19 cellular contexts compared by ENCODE assay signal in the genomic region with DNA sequence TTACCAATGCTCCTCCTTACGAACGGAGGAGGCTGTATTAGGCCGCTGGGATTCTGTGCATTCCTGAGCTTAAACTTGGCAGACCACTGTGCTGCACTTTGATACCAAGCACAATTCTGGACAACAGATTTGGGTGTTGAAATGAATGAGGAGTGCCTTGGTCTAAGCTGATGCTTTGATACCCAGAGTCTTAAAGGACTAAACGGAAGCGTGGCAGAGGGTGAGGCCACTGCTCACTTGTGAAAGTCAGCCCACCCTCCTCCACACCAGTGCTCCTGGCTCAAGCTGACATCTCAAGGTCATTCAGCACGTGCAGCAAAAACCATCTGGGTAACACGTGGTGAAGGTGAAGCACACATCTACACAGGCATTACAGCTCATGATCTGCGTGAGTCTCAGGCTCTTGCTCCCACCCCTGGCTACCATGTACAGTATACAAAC.
A peak's percentile ranks its signal among the peaks of the same experiment; 100 is the strongest.
DNase-seq lines count a peak whose midpoint lies in the region; ATAC-seq, FAIRE-seq and TF ChIP-seq lines count a peak whose summit lies in the region.
"Had no signal": no experiment of that assay in that cellular context is flagged by ENCODE, and none has a peak within 500 bp of the region (broad histone marks: within the 10 kb centered on the region; RNA-seq: fewer than 3 reads in every experiment).

No MANE protein-coding gene starts in this region.

- intact Hi-C loops in K562 (cut with micrococcal nuclease) (no loop called here), testis (cut with DNase I; ENCODE audit: low total_unique reads) (no loop called here)

- no peak overlapping the region for H3K9ac ChIP-seq in K562 (ENCODE audit: insufficient read depth in 1 of 2, low read depth in 2 of 2, low read length in 2 of 2)
- H3K9ac ChIP-seq: BLaER1, parathyroid adenoma had no signal

- H3K4me1 ChIP-seq in K562 (replicated peaks in 1 of 2; ENCODE audit: control insufficient read depth in 2 of 2, insufficient read depth in 2 of 2, low read length in 2 of 2), result peaks cover 0 to 3% of the 10 kb centered on the region in 2 experiments; a peak in 2 of 5 replicates
- H3K4me1 ChIP-seq in testis, result peaks cover 20% of the 10 kb centered on the region
- H3K4me1 ChIP-seq: SJSA1 had no signal

- BruUV-seq in K562 (replicated peaks; lab: Mats Ljungman, UMichigan), result no TSS peak

- H3K27ac ChIP-seq in K562 (ENCODE audit: extremely low read depth, low read depth, low read length) (no peak overlapping the region), testis (no peak overlapping the region)
- H3K27ac ChIP-seq: BLaER1, parathyroid adenoma, SJSA1 had no signal

- H3K9me3 ChIP-seq in K562 (replicated peaks; ENCODE audit: control insufficient read depth, insufficient read depth, low read depth, low read length), result no peaks in the 10 kb centered on the region
- H3K9me3 ChIP-seq in testis, result no peaks in the 10 kb centered on the region
- H3K9me3 ChIP-seq: SJSA1 had no signal

- in situ Hi-C loops in K562 (cut with MboI), result no loop called here

- 58% methylated on average over 8 of the region's 8 CpGs for WGBS in K562 (ENCODE audit: insufficient coverage, low coverage, missing lambda C conversion rate)
- 32 to 54% methylated on average over 8 of the region's 8 CpGs for WGBS in testis, 2 donors

- no peak; the same call in 2 of the 3 replicates for ATAC-seq in K562
- ATAC-seq in memory B cell (ENCODE audit: low read depth), result no peak
- no peak for ATAC-seq in HG03354 (IDR thresholded peaks at IDR 0.05; ENCODE audit: poor library complexity, severe bottlenecking, unreplicated experiment)
- ATAC-seq: activated CD4-positive, CD25-positive, alpha-beta regulatory T cell treated with anti-CD3 and anti-CD28 coated beads, Interleukin-2, amount 50 U/mL, for 24 hours; effector memory CD8-positive, alpha-beta T cell; PC-3 had no signal

- FAIRE-seq in K562 (lab: Jason Lieb, UNC), result no peak

- H3K4me3 Mint-ChIP-seq in glutamatergic neuron (ENCODE audit: unreplicated experiment) (no peak overlapping the region), memory B cell (no peak overlapping the region), HFFc6 (no peak overlapping the region)
- H3K4me3 Mint-ChIP-seq: effector memory CD8-positive, alpha-beta T cell had no signal

- H3K27me3 ChIP-seq in K562 (ENCODE audit: control insufficient read depth in 2 of 2, insufficient read depth in 2 of 2, low read length in 2 of 2) (no peaks in the 10 kb centered on the region), testis (no peaks in the 10 kb centered on the region)
- H3K27me3 ChIP-seq: BLaER1, SJSA1 had no signal

- no peak for TF ChIP-seq POLR2A in K562 (conservative IDR thresholded peaks at IDR 0.05)
- TF ChIP-seq POLR2A in testis (IDR thresholded peaks at IDR 0.05), result no peak
- TF ChIP-seq POLR2A in erythroblast (IDR thresholded peaks at IDR 0.05; ENCODE audit: low read length), result no peak

- H3K9me1 ChIP-seq in K562 (ENCODE audit: control insufficient read depth, insufficient read depth, low read length), result peaks cover 4% of the 10 kb centered on the region

- peaks cover 34% of the 10 kb centered on the region for H4K20me1 ChIP-seq in K562 (replicated peaks; ENCODE audit: control insufficient read depth, insufficient read depth, low read length)

- H3K4me2 ChIP-seq in K562 (ENCODE audit: insufficient read depth, low read length), result no peak overlapping the region
- H3K4me2 ChIP-seq: BLaER1 had no signal

- DNase-seq in K562 (ENCODE audit: extremely low read depth in 1 of 4, low spot score in 3 of 4) (no peak), glutamatergic neuron (peak; percentile 3), memory B cell (ENCODE audit: low spot score in 2 of 2) (no peak), testis (peak; percentile 66), HFFc6 (no peak), HuH-7.5 (ENCODE audit: low spot score) (no peak), erythroblast (lab: John Stamatoyannopoulos, UW) (no peak)
- DNase-seq: cerebellar nuclear complex; effector memory CD8-positive, alpha-beta T cell; HCEC 1CT; NCI-H748 treated with DMSO at 0.1 percent for 48 hours; PC-3; stimulated activated CD4-positive, alpha-beta T cell treated with anti-CD3 and anti-CD28 coated beads, Interleukin-4, amount 100 ng/mL, for 4 hours; T-helper 9 cell had no signal

- H3K4me1 Mint-ChIP-seq in glutamatergic neuron (ENCODE audit: low read depth, unreplicated experiment) (peaks cover 54% of the 10 kb centered on the region), memory B cell (peaks cover 67% of the 10 kb centered on the region), HFFc6 (ENCODE audit: low read depth) (peaks cover 5% of the 10 kb centered on the region; the same call in 1 of the 2 replicates)

- TF ChIP-seq RAD21 in K562 (CRISPR knock-in tag; conservative IDR thresholded peaks at IDR 0.05 in 1 of 2, IDR thresholded peaks at IDR 0.05 in 1 of 2), result no peak

- POLR2A ChIA-PET in K562 (lab: Yijun Ruan, JAX), result interaction anchor here (0.6 to 2.8 kb wide), 3 partner anchors 16 to 83 kb away, joined by 3 to 9 read pairs (median 3); no protein-coding TSS in a partner anchor

- H3K4me3 ChIP-seq in K562 (no peak overlapping the region), testis (no peak overlapping the region)
- H3K4me3 ChIP-seq: BLaER1, SJSA1 had no signal

- TF ChIP-seq EP300 in K562 (IDR thresholded peaks at IDR 0.05; ENCODE audit: low read length), result no peak

- TF ChIP-seq CTCF in K562 (IDR thresholded peaks at IDR 0.05 in 2 of 3, conservative IDR thresholded peaks at IDR 0.05 in 1 of 3; ENCODE audit: insufficient read depth in 2 of 3, low read depth in 1 of 3, low read length in 3 of 3) (no peak), glutamatergic neuron (IDR thresholded peaks at IDR 0.05; ENCODE audit: partially characterized antibody, unreplicated experiment) (no peak), testis (IDR thresholded peaks at IDR 0.05) (no peak), HFFc6 (IDR thresholded peaks at IDR 0.05) (no peak)

- H3K27ac Mint-ChIP-seq in glutamatergic neuron (ENCODE audit: unreplicated experiment) (no peak overlapping the region), memory B cell (peak overlapping the region; percentile 41), HFFc6 (no peak overlapping the region)
- H3K27ac Mint-ChIP-seq: effector memory CD8-positive, alpha-beta T cell had no signal

- no peak overlapping the region for H2AFZ ChIP-seq in K562 (ENCODE audit: low read depth, low read length)
- H2AFZ ChIP-seq: parathyroid adenoma had no signal

- CTCF ChIA-PET in K562 (lab: Yijun Ruan, JAX; ENCODE audit: low intra/inter-chr PET ratio), result no interaction called here

- H3K27me3 Mint-ChIP-seq in glutamatergic neuron (ENCODE audit: unreplicated experiment), result peaks cover 8% of the 10 kb centered on the region
- no peaks in the 10 kb centered on the region for H3K27me3 Mint-ChIP-seq in memory B cell
- no peaks in the 10 kb centered on the region for H3K27me3 Mint-ChIP-seq in HFFc6 (ENCODE audit: insufficient read depth)
- H3K27me3 Mint-ChIP-seq: effector memory CD8-positive, alpha-beta T cell had no signal

- peaks cover 15% of the 10 kb centered on the region; the same call in 2 of the 3 replicates for H3K79me2 ChIP-seq in K562 (ENCODE audit: control insufficient read depth, insufficient read depth, low read length)

- H3K36me3 ChIP-seq in K562 (ENCODE audit: control insufficient read depth, insufficient read depth, low read length) (no peaks in the 10 kb centered on the region), testis (ENCODE audit: low read depth, missing control alignments) (no peaks in the 10 kb centered on the region)

- H3K36me3 Mint-ChIP-seq in glutamatergic neuron (ENCODE audit: unreplicated experiment), result peaks cover 8% of the 10 kb centered on the region
- H3K36me3 Mint-ChIP-seq in memory B cell, result peaks cover 18% of the 10 kb centered on the region
- H3K36me3 Mint-ChIP-seq in HFFc6 (ENCODE audit: low read depth), result peaks cover 7% of the 10 kb centered on the region

- H3K9me3 Mint-ChIP-seq in glutamatergic neuron (ENCODE audit: unreplicated experiment) (peaks cover 20% of the 10 kb centered on the region), memory B cell (no peaks in the 10 kb centered on the region), HFFc6 (no peaks in the 10 kb centered on the region)
- H3K9me3 Mint-ChIP-seq: effector memory CD8-positive, alpha-beta T cell had no signal

TF ChIP-seq in K562, 482 proteins besides CTCF, POLR2A, EP300 and RAD21 (continues in another document):
- TF ChIP-seq, protein P1, sequence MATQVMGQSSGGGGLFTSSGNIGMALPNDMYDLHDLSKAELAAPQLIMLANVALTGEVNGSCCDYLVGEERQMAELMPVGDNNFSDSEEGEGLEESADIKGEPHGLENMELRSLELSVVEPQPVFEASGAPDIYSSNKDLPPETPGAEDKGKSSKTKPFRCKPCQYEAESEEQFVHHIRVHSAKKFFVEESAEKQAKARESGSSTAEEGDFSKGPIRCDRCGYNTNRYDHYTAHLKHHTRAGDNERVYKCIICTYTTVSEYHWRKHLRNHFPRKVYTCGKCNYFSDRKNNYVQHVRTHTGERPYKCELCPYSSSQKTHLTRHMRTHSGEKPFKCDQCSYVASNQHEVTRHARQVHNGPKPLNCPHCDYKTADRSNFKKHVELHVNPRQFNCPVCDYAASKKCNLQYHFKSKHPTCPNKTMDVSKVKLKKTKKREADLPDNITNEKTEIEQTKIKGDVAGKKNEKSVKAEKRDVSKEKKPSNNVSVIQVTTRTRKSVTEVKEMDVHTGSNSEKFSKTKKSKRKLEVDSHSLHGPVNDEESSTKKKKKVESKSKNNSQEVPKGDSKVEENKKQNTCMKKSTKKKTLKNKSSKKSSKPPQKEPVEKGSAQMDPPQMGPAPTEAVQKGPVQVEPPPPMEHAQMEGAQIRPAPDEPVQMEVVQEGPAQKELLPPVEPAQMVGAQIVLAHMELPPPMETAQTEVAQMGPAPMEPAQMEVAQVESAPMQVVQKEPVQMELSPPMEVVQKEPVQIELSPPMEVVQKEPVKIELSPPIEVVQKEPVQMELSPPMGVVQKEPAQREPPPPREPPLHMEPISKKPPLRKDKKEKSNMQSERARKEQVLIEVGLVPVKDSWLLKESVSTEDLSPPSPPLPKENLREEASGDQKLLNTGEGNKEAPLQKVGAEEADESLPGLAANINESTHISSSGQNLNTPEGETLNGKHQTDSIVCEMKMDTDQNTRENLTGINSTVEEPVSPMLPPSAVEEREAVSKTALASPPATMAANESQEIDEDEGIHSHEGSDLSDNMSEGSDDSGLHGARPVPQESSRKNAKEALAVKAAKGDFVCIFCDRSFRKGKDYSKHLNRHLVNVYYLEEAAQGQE (CRISPR knock-in tag; IDR thresholded peaks at IDR 0.05; ENCODE audit: low read depth), result no peak
- TF ChIP-seq ESRRA (IDR thresholded peaks at IDR 0.05; ENCODE audit: borderline replicate concordance, low read depth) (peak; percentile 47; the same call in 1 of the 2 replicates), ZZZ3 (IDR thresholded peaks at IDR 0.05) (no peak)

Comparison
In these comparisons a context has a peak if more than half of its experiments do, and no peak if none do; other contexts are left out.
1. DNase-seq: peak in glutamatergic neuron (single experiment) and testis (single experiment); none in K562 (0 of 4), memory B cell (0 of 2), HFFc6 (single experiment), HuH-7.5 (single experiment) and erythroblast (0 of 2).